24 cellular contexts compared by ENCODE assay signal in genomic region chrX:3465017-3465416, GRCh38.
"Had no signal": no experiment of that assay in that cellular context is flagged by ENCODE, and none has a peak within 500 bp of the region (broad histone marks: within the 10 kb centered on the region; RNA-seq: fewer than 3 reads in every experiment).

No MANE protein-coding gene starts in this region.

- H3K9me3 Mint-ChIP-seq: stimulated activated effector memory CD8-positive, alpha-beta T cell treated with anti-CD3 and anti-CD28 coated beads, Interleukin-12 subunit alpha, Interleukin-12 subunit beta, amount 100 ng/mL, for 72 hours; stimulated activated memory B cell treated with anti-CD40 and anti-IgM and Interleukin-4, amounts not matched to agents 10 μg/mL and 1 μg/mL and 100 μg/mL, for 72 hours; stimulated activated naive B cell treated with anti-CD40 and anti-IgM and Interleukin-4, amounts not matched to agents 10 μg/mL and 1 μg/mL and 100 μg/mL, for 72 hours; stimulated activated naive CD8-positive, alpha-beta T cell treated with anti-CD3 and anti-CD28 coated beads, Interleukin-15, amount 100 ng/mL, for 72 hours; stimulated activated naive CD8-positive, alpha-beta T cell treated with anti-CD3 and anti-CD28 coated beads, Interleukin-15, Interleukin-2, amounts not matched to agents 100 ng/mL and 50 ng/mL, for 24 hours had no signal

- H3K27ac Mint-ChIP-seq: stimulated activated effector memory CD8-positive, alpha-beta T cell treated with anti-CD3 and anti-CD28 coated beads, Interleukin-12 subunit alpha, Interleukin-12 subunit beta, amount 100 ng/mL, for 72 hours; stimulated activated memory B cell treated with anti-CD40 and anti-IgM and Interleukin-4, amounts not matched to agents 10 μg/mL and 1 μg/mL and 100 μg/mL, for 72 hours; stimulated activated naive B cell treated with anti-CD40 and anti-IgM and Interleukin-4, amounts not matched to agents 10 μg/mL and 1 μg/mL and 100 μg/mL, for 72 hours; stimulated activated naive CD8-positive, alpha-beta T cell treated with anti-CD3 and anti-CD28 coated beads, Interleukin-15, amount 100 ng/mL, for 72 hours; stimulated activated naive CD8-positive, alpha-beta T cell treated with anti-CD3 and anti-CD28 coated beads, Interleukin-15, Interleukin-2, amounts not matched to agents 100 ng/mL and 50 ng/mL, for 24 hours; type B pancreatic cell had no signal

- H3K4me1 Mint-ChIP-seq: stimulated activated effector memory CD8-positive, alpha-beta T cell treated with anti-CD3 and anti-CD28 coated beads, Interleukin-12 subunit alpha, Interleukin-12 subunit beta, amount 100 ng/mL, for 72 hours; stimulated activated memory B cell treated with anti-CD40 and anti-IgM and Interleukin-4, amounts not matched to agents 10 μg/mL and 1 μg/mL and 100 μg/mL, for 72 hours; stimulated activated naive B cell treated with anti-CD40 and anti-IgM and Interleukin-4, amounts not matched to agents 10 μg/mL and 1 μg/mL and 100 μg/mL, for 72 hours; stimulated activated naive CD8-positive, alpha-beta T cell treated with anti-CD3 and anti-CD28 coated beads, Interleukin-15, amount 100 ng/mL, for 72 hours had no signal

- H3K36me3 Mint-ChIP-seq: stimulated activated effector memory CD8-positive, alpha-beta T cell treated with anti-CD3 and anti-CD28 coated beads, Interleukin-12 subunit alpha, Interleukin-12 subunit beta, amount 100 ng/mL, for 72 hours; stimulated activated memory B cell treated with anti-CD40 and anti-IgM and Interleukin-4, amounts not matched to agents 10 μg/mL and 1 μg/mL and 100 μg/mL, for 72 hours; stimulated activated naive B cell treated with anti-CD40 and anti-IgM and Interleukin-4, amounts not matched to agents 10 μg/mL and 1 μg/mL and 100 μg/mL, for 72 hours; type B pancreatic cell had no signal

- H3K4me3 Mint-ChIP-seq: stimulated activated effector memory CD8-positive, alpha-beta T cell treated with anti-CD3 and anti-CD28 coated beads, Interleukin-12 subunit alpha, Interleukin-12 subunit beta, amount 100 ng/mL, for 72 hours; stimulated activated memory B cell treated with anti-CD40 and anti-IgM and Interleukin-4, amounts not matched to agents 10 μg/mL and 1 μg/mL and 100 μg/mL, for 72 hours; stimulated activated naive B cell treated with anti-CD40 and anti-IgM and Interleukin-4, amounts not matched to agents 10 μg/mL and 1 μg/mL and 100 μg/mL, for 72 hours; stimulated activated naive CD8-positive, alpha-beta T cell treated with anti-CD3 and anti-CD28 coated beads, Interleukin-15, amount 100 ng/mL, for 72 hours; stimulated activated naive CD8-positive, alpha-beta T cell treated with anti-CD3 and anti-CD28 coated beads, Interleukin-15, Interleukin-2, amounts not matched to agents 100 ng/mL and 50 ng/mL, for 24 hours; type B pancreatic cell had no signal

- DNase-seq: stimulated activated CD4-positive, alpha-beta T cell treated with anti-CD3 and anti-CD28 coated beads, Interleukin-2, amount 100 ng/mL, for 48 hours; stimulated activated CD4-positive, alpha-beta T cell treated with anti-CD3 and anti-CD28 coated beads, Interleukin-4, amount 100 ng/mL, for 1 hour; stimulated activated CD4-positive, alpha-beta T cell treated with anti-CD3 and anti-CD28 coated beads, Interleukin-4, amount 100 ng/mL, for 24 hours; stimulated activated CD4-positive, alpha-beta T cell treated with anti-CD3 and anti-CD28 coated beads, Interleukin-4, amount 100 ng/mL, for 4 hours; stimulated activated CD8-positive, alpha-beta memory T cell treated with anti-CD3 and anti-CD28 coated beads, Interleukin-4, amount 100 ng/mL, for 48 hours; stimulated activated naive B cell treated with anti-CD40 and anti-IgM and Interleukin-4, amounts not matched to agents 10 μg/mL and 1 μg/mL and 100 μg/mL, for 72 hours; stimulated activated naive CD4-positive, alpha-beta T cell; stimulated activated naive CD4-positive, alpha-beta T cell treated with Interleukin-2 at 50 U/mL for 16 hours; stimulated activated naive CD8-positive, alpha-beta T cell treated with anti-CD3 and anti-CD28 coated beads, Interleukin-15, amount 100 ng/mL, for 72 hours; stimulated activated naive CD8-positive, alpha-beta T cell treated with anti-CD3 and anti-CD28 coated beads, Interleukin-15, Interleukin-2, amounts not matched to agents 100 U/mL and 50 U/mL, for 24 hours; stomach; substantia nigra; testis; thyroid gland; tibial artery; transverse colon; trophoblast cell; upper lobe of left lung; upper lobe of right lung; uterus had no signal

- H3K27me3 Mint-ChIP-seq: stimulated activated memory B cell treated with anti-CD40 and anti-IgM and Interleukin-4, amounts not matched to agents 10 μg/mL and 1 μg/mL and 100 μg/mL, for 72 hours; stimulated activated naive B cell treated with anti-CD40 and anti-IgM and Interleukin-4, amounts not matched to agents 10 μg/mL and 1 μg/mL and 100 μg/mL, for 72 hours; stimulated activated naive CD8-positive, alpha-beta T cell treated with anti-CD3 and anti-CD28 coated beads, Interleukin-15, amount 100 ng/mL, for 72 hours; stimulated activated naive CD8-positive, alpha-beta T cell treated with anti-CD3 and anti-CD28 coated beads, Interleukin-15, Interleukin-2, amounts not matched to agents 100 ng/mL and 50 ng/mL, for 24 hours; type B pancreatic cell had no signal
